31 cellular contexts compared by ENCODE assay signal in the genomic region with DNA sequence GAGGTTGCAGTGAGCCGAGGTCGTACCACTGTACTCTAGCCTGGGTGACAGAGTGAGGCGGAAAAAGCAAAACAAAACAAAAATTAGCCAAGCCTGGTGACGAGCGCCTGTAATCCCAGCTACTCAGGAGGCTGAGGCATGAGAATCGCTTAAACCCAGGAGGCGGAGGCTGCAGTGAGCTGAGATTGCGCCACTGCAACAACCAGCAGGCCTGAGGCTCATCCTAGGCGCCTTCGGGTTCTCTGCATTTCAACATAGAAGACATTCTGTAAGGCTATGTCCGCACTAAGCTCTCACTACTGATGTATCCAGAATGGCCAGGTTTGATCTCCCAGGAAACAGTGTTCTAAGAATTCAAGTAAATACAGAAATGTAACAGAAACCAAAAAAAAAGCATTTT.
"Had no signal": no experiment of that assay in that cellular context is flagged by ENCODE, and none has a peak within 500 bp of the region (broad histone marks: within the 10 kb centered on the region; RNA-seq: fewer than 3 reads in every experiment).

No MANE protein-coding gene starts in this region.

- FAIRE-seq: TTC549 had no signal

- ATAC-seq: activated CD4-positive, CD25-positive, alpha-beta regulatory T cell treated with anti-CD3 and anti-CD28 coated beads, Interleukin-2, amount 50 U/mL, for 24 hours; activated CD8-positive, alpha-beta T cell treated with anti-CD3 and anti-CD28 coated beads, Interleukin-2, amount 10 ng/mL, durations not matched to agents 7 days and 5 days had no signal

- H3K4me3 Mint-ChIP-seq: activated CD8-positive, alpha-beta T cell treated with anti-CD3 and anti-CD28 coated beads, Interleukin-2, amount 10 ng/mL, durations not matched to agents 7 days and 5 days; activated naive CD4-positive, alpha-beta T cell treated with anti-CD3 and anti-CD28 coated beads, Interleukin-2, amount 50 U/mL, for 24 hours; activated naive CD8-positive, alpha-beta T cell treated with anti-CD3 and anti-CD28 coated beads, Interleukin-2, amount 10 ng/mL, durations not matched to agents 7 days and 5 days; activated T-cell treated with anti-CD3 and anti-CD28 coated beads, Interleukin-2, amount 50 U/mL, for 24 hours had no signal

- H3K27me3 ChIP-seq: ascending aorta, breast epithelium, MG63 had no signal

- H3K27ac Mint-ChIP-seq: activated CD8-positive, alpha-beta T cell treated with anti-CD3 and anti-CD28 coated beads, Interleukin-2, amount 10 ng/mL, durations not matched to agents 7 days and 5 days; activated naive CD4-positive, alpha-beta T cell treated with anti-CD3 and anti-CD28 coated beads, Interleukin-2, amount 50 U/mL, for 24 hours; activated naive CD8-positive, alpha-beta T cell treated with anti-CD3 and anti-CD28 coated beads, Interleukin-2, amount 10 ng/mL, durations not matched to agents 7 days and 5 days; activated T-cell treated with anti-CD3 and anti-CD28 coated beads, Interleukin-2, amount 50 U/mL, for 24 hours; activated T-helper 2 cell treated with anti-CD3 and anti-CD28 coated beads, Interferon-gamma antibody, Interleukin-2, Interleukin-4, amounts not matched to agents 10 μg/mL and 5 μg/mL and 100 μg/mL, durations not matched to agents 14 hours and 24 hours and 36 hours had no signal

- H3K4me2 ChIP-seq: PC-9 had no signal

- DNase-seq: activated CD4-positive, alpha-beta T cell treated with anti-CD3 and anti-CD28 coated beads for 4 hours; activated CD4-positive, alpha-beta T cell treated with anti-CD3 and anti-CD28 coated beads, Interleukin-2, amount 50 U/mL, for 48 hours; activated CD8-positive, alpha-beta T cell treated with anti-CD3 and anti-CD28 coated beads, Interleukin-2, amount 10 ng/mL, durations not matched to agents 7 days and 5 days; activated gamma-delta T cell; activated naive CD4-positive, alpha-beta T cell treated with Interleukin-2 at 50 U/mL for 16 hours; activated naive CD8-positive, alpha-beta T cell treated with anti-CD3 and anti-CD28 coated beads, Interleukin-2, amount 10 ng/mL, durations not matched to agents 7 days and 5 days; activated T-cell treated with anti-CD3 and anti-CD28 coated beads, Interleukin-2, amount 50 U/mL, for 24 hours; amygdala; Kasumi-1; KBM-7; MG63; NCI-H1048; NCI-H1105 treated with DMSO at 0.1 percent for 48 hours; NCI-H1436; NCI-H1694; NCI-H1930; NCI-H2081 treated with DMSO at 0.1 percent for 48 hours; NCI-H226; NCI-H446 treated with DMSO at 0.1 percent for 48 hours; NCI-H69; NCI-H82; PC-9; Right ventricle myocardium superior; SW 1271 had no signal

- H3K9me3 ChIP-seq: ascending aorta, breast epithelium, MG63 had no signal

- H3K27ac ChIP-seq: ascending aorta, breast epithelium, PC-9 had no signal

- H3K27me3 Mint-ChIP-seq: activated naive CD4-positive, alpha-beta T cell treated with anti-CD3 and anti-CD28 coated beads, Interleukin-2, amount 50 U/mL, for 24 hours; activated naive CD8-positive, alpha-beta T cell treated with anti-CD3 and anti-CD28 coated beads, Interleukin-2, amount 10 ng/mL, durations not matched to agents 7 days and 5 days; activated T-cell treated with anti-CD3 and anti-CD28 coated beads, Interleukin-2, amount 50 U/mL, for 24 hours; IgD-negative memory B cell had no signal

- H3K9me3 Mint-ChIP-seq: activated naive CD4-positive, alpha-beta T cell treated with anti-CD3 and anti-CD28 coated beads, Interleukin-2, amount 50 U/mL, for 24 hours; activated naive CD8-positive, alpha-beta T cell treated with anti-CD3 and anti-CD28 coated beads, Interleukin-2, amount 10 ng/mL, durations not matched to agents 7 days and 5 days; activated T-cell treated with anti-CD3 and anti-CD28 coated beads, Interleukin-2, amount 50 U/mL, for 24 hours; activated T-helper 2 cell treated with anti-CD3 and anti-CD28 coated beads, Interferon-gamma antibody, Interleukin-2, Interleukin-4, amounts not matched to agents 10 μg/mL and 5 μg/mL and 100 μg/mL, durations not matched to agents 14 hours and 24 hours and 36 hours; IgD-negative memory B cell had no signal

- H3K36me3 ChIP-seq: breast epithelium, MG63 had no signal

- H3K4me1 ChIP-seq: ascending aorta, breast epithelium had no signal

- H2AFZ ChIP-seq: PC-9 had no signal

- H3K4me3 ChIP-seq: ascending aorta, breast epithelium, MG63, PC-9 had no signal
